ENCODE assay signal across 8 cellular contexts in the genomic region with DNA sequence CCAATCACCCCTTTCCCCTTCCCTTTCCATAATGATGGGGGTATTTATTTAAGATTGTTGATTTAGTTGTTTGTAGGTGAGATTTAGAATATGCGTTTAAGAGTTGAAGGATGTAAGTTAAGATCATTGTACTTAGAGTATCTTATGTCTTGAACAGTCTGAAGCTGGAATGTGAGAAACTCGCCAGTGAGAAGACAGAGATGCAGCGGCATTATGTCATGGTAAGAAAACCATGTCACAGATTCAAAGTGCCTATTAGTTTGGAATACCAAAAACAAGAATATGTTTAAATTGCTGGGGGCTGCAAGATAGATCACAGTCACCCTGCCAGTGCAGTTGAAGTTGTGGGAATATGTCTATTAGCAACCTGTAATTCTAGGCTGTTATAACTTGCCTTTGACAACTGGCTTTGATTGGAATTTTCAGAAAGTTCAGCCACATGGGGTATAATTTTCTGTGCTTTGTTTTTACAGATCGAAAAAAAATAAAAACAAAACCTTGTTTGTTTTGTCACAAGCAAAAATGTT. TPM values are rescaled to one million over a fixed set of nuclear protein-coding genes. Genes with fewer than 3 reads are reported as not detected.
A peak's percentile ranks its signal among the peaks of the same experiment; 100 is the strongest.
DNase-seq lines count a peak whose midpoint lies in the region; ATAC-seq and TF ChIP-seq lines count a peak whose summit lies in the region.

No MANE protein-coding gene starts in this region.

- H3K27ac Mint-ChIP-seq in activated CD8-positive, alpha-beta T cell treated with anti-CD3 and anti-CD28 coated beads, Interleukin-2, amount 10 ng/mL, durations not matched to agents 7 days and 5 days, result no peak overlapping the region
- no peak overlapping the region for H3K27ac Mint-ChIP-seq in activated CD8-positive, alpha-beta T cell treated with anti-CD3 and anti-CD28 coated beads for 36 hours
- H3K27ac Mint-ChIP-seq in activated naive CD8-positive, alpha-beta T cell treated with anti-CD3 and anti-CD28 coated beads for 36 hours, result no peak overlapping the region
- H3K27ac Mint-ChIP-seq in immature natural killer cell, result peak overlapping the region; percentile 91 to 98 (median 93)
- H3K27ac Mint-ChIP-seq in stimulated activated memory B cell treated with anti-CD40 and anti-IgM and Interleukin-4, amounts not matched to agents 10 μg/mL and 1 μg/mL and 100 μg/mL, for 72 hours, result no peak overlapping the region

- intact Hi-C loops in activated CD8-positive, alpha-beta T cell treated with anti-CD3 and anti-CD28 coated beads for 36 hours (cut with micrococcal nuclease), result loop anchor here (5.0 to 10.0 kb wide), 3 partner anchors 97 to 240 kb away; no protein-coding TSS in a partner anchor

- H3K4me1 Mint-ChIP-seq in activated CD8-positive, alpha-beta T cell treated with anti-CD3 and anti-CD28 coated beads, Interleukin-2, amount 10 ng/mL, durations not matched to agents 7 days and 5 days (ENCODE audit: low read depth), result peaks cover 52% of the 10 kb centered on the region
- H3K4me1 Mint-ChIP-seq in activated CD8-positive, alpha-beta T cell treated with anti-CD3 and anti-CD28 coated beads for 36 hours (ENCODE audit: low read depth), result peaks cover 54% of the 10 kb centered on the region
- H3K4me1 Mint-ChIP-seq in activated naive CD8-positive, alpha-beta T cell treated with anti-CD3 and anti-CD28 coated beads for 36 hours, result peaks cover 53% of the 10 kb centered on the region
- H3K4me1 Mint-ChIP-seq in immature natural killer cell, result peaks cover 59 to 71% of the 10 kb centered on the region in 2 donors
- H3K4me1 Mint-ChIP-seq in stimulated activated memory B cell treated with anti-CD40 and anti-IgM and Interleukin-4, amounts not matched to agents 10 μg/mL and 1 μg/mL and 100 μg/mL, for 72 hours, result peaks cover 65% of the 10 kb centered on the region

- POLR2A ChIA-PET in activated CD8-positive, alpha-beta T cell treated with anti-CD3 and anti-CD28 coated beads, Interleukin-2, amount 10 ng/mL, durations not matched to agents 7 days and 5 days (lab: Charles Lee), result interaction anchor here (0.8 kb wide), 1 partner anchor 223 kb away, joined by 3 read pairs; no protein-coding TSS in a partner anchor
- POLR2A ChIA-PET in activated CD8-positive, alpha-beta T cell treated with anti-CD3 and anti-CD28 coated beads for 36 hours (lab: Charles Lee), result interaction anchor here (0.6 kb wide), 1 partner anchor 147 kb away, joined by 3 read pairs; no protein-coding TSS in a partner anchor

- H3K36me3 Mint-ChIP-seq in activated CD8-positive, alpha-beta T cell treated with anti-CD3 and anti-CD28 coated beads, Interleukin-2, amount 10 ng/mL, durations not matched to agents 7 days and 5 days (ENCODE audit: low read depth), result peaks cover 44% of the 10 kb centered on the region
- peaks cover 23% of the 10 kb centered on the region for H3K36me3 Mint-ChIP-seq in activated CD8-positive, alpha-beta T cell treated with anti-CD3 and anti-CD28 coated beads for 36 hours (ENCODE audit: low read depth)
- peaks cover 38% of the 10 kb centered on the region for H3K36me3 Mint-ChIP-seq in activated naive CD8-positive, alpha-beta T cell treated with anti-CD3 and anti-CD28 coated beads for 36 hours
- H3K36me3 Mint-ChIP-seq in immature natural killer cell, result peaks cover 0 to 5% (median 0%) of the 10 kb centered on the region in 3 donors
- peaks cover 30% of the 10 kb centered on the region for H3K36me3 Mint-ChIP-seq in stimulated activated memory B cell treated with anti-CD40 and anti-IgM and Interleukin-4, amounts not matched to agents 10 μg/mL and 1 μg/mL and 100 μg/mL, for 72 hours

- TF ChIP-seq CTCF in activated CD8-positive, alpha-beta T cell treated with anti-CD3 and anti-CD28 coated beads for 36 hours (IDR thresholded peaks at IDR 0.05), result no peak

- H3K27me3 Mint-ChIP-seq in activated CD8-positive, alpha-beta T cell treated with anti-CD3 and anti-CD28 coated beads, Interleukin-2, amount 10 ng/mL, durations not matched to agents 7 days and 5 days (ENCODE audit: low read depth), result peaks cover 2% of the 10 kb centered on the region
- no peaks in the 10 kb centered on the region for H3K27me3 Mint-ChIP-seq in activated CD8-positive, alpha-beta T cell treated with anti-CD3 and anti-CD28 coated beads for 36 hours
- H3K27me3 Mint-ChIP-seq in activated naive CD8-positive, alpha-beta T cell treated with anti-CD3 and anti-CD28 coated beads for 36 hours, result no peaks in the 10 kb centered on the region
- peaks cover 11 to 25% (median 13%) of the 10 kb centered on the region in 3 donors for H3K27me3 Mint-ChIP-seq in immature natural killer cell (ENCODE audit: low read depth in 3 of 3)
- H3K27me3 Mint-ChIP-seq in stimulated activated memory B cell treated with anti-CD40 and anti-IgM and Interleukin-4, amounts not matched to agents 10 μg/mL and 1 μg/mL and 100 μg/mL, for 72 hours, result no peaks in the 10 kb centered on the region

- DNase-seq in activated CD8-positive, alpha-beta T cell treated with anti-CD3 and anti-CD28 coated beads, Interleukin-2, amount 10 ng/mL, durations not matched to agents 7 days and 5 days, result no peak
- no peak for DNase-seq in activated CD8-positive, alpha-beta T cell treated with anti-CD3 and anti-CD28 coated beads for 36 hours
- DNase-seq in activated naive CD8-positive, alpha-beta T cell treated with anti-CD3 and anti-CD28 coated beads for 36 hours, result no peak
- DNase-seq in immature natural killer cell, result no peak
- no peak for DNase-seq in NCI-H1436 treated with DMSO at 0.1 percent for 48 hours (lab: John Stamatoyannopoulos, UW)
- DNase-seq in NCI-H128 (lab: John Stamatoyannopoulos, UW; ENCODE audit: unreplicated experiment), result no peak
- no peak for DNase-seq in DMS79 treated with DMSO at 0.1 percent for 48 hours (lab: John Stamatoyannopoulos, UW)

- no peak for ATAC-seq in activated CD8-positive, alpha-beta T cell treated with anti-CD3 and anti-CD28 coated beads, Interleukin-2, amount 10 ng/mL, durations not matched to agents 7 days and 5 days
- no peak for ATAC-seq in activated CD8-positive, alpha-beta T cell treated with anti-CD3 and anti-CD28 coated beads for 36 hours
- no peak for ATAC-seq in stimulated activated memory B cell treated with anti-CD40 and anti-IgM and Interleukin-4, amounts not matched to agents 10 μg/mL and 1 μg/mL and 100 μg/mL, for 72 hours

- peak overlapping the region; percentile 87 for H3K4me3 Mint-ChIP-seq in activated CD8-positive, alpha-beta T cell treated with anti-CD3 and anti-CD28 coated beads, Interleukin-2, amount 10 ng/mL, durations not matched to agents 7 days and 5 days
- no peak overlapping the region for H3K4me3 Mint-ChIP-seq in activated CD8-positive, alpha-beta T cell treated with anti-CD3 and anti-CD28 coated beads for 36 hours
- H3K4me3 Mint-ChIP-seq in activated naive CD8-positive, alpha-beta T cell treated with anti-CD3 and anti-CD28 coated beads for 36 hours, result peak overlapping the region; percentile 95
- H3K4me3 Mint-ChIP-seq in immature natural killer cell, result peak overlapping the region; percentile 91 to 98 (median 93)
- H3K4me3 Mint-ChIP-seq in stimulated activated memory B cell treated with anti-CD40 and anti-IgM and Interleukin-4, amounts not matched to agents 10 μg/mL and 1 μg/mL and 100 μg/mL, for 72 hours, result peak overlapping the region; percentile 89

- CTCF ChIA-PET in activated CD8-positive, alpha-beta T cell treated with anti-CD3 and anti-CD28 coated beads, Interleukin-2, amount 10 ng/mL, durations not matched to agents 7 days and 5 days (lab: Charles Lee), result no interaction called here
- CTCF ChIA-PET in activated CD8-positive, alpha-beta T cell treated with anti-CD3 and anti-CD28 coated beads for 36 hours (lab: Charles Lee), result no interaction called here

- no peaks in the 10 kb centered on the region for H3K9me3 Mint-ChIP-seq in activated CD8-positive, alpha-beta T cell treated with anti-CD3 and anti-CD28 coated beads, Interleukin-2, amount 10 ng/mL, durations not matched to agents 7 days and 5 days (ENCODE audit: insufficient read depth)
- no peaks in the 10 kb centered on the region for H3K9me3 Mint-ChIP-seq in activated CD8-positive, alpha-beta T cell treated with anti-CD3 and anti-CD28 coated beads for 36 hours
- H3K9me3 Mint-ChIP-seq in activated naive CD8-positive, alpha-beta T cell treated with anti-CD3 and anti-CD28 coated beads for 36 hours, result no peaks in the 10 kb centered on the region
- peaks cover 0 to 3% (median 0%) of the 10 kb centered on the region in 6 donors for H3K9me3 Mint-ChIP-seq in immature natural killer cell
- no peaks in the 10 kb centered on the region for H3K9me3 Mint-ChIP-seq in stimulated activated memory B cell treated with anti-CD40 and anti-IgM and Interleukin-4, amounts not matched to agents 10 μg/mL and 1 μg/mL and 100 μg/mL, for 72 hours

RNA-seq across cellular contexts. Expression of a gene that starts 3.0 kb away (rescaled TPM):
- 10 to 100 TPM; 47.7 to 51.8 TPM for total RNA-seq in activated CD8-positive, alpha-beta T cell treated with anti-CD3 and anti-CD28 coated beads, Interleukin-2, amount 10 ng/mL, durations not matched to agents 7 days and 5 days
- total RNA-seq in activated CD8-positive, alpha-beta T cell treated with anti-CD3 and anti-CD28 coated beads for 36 hours, result 10 to 100 TPM; 30.8 to 31.9 TPM
- total RNA-seq in activated naive CD8-positive, alpha-beta T cell treated with anti-CD3 and anti-CD28 coated beads for 36 hours, result 10 to 100 TPM; 30.1 to 35.3 TPM
- 10 to 100 TPM; 38.0 to 41.4 (median 38.1) TPM for polyA plus RNA-seq in immature natural killer cell

Comparison
In these comparisons a context has a peak if more than half of its experiments do, and no peak if none do; other contexts are left out.
1. H3K27ac Mint-ChIP-seq: peak in immature natural killer cell (6 of 6); none in activated CD8-positive, alpha-beta T cell treated with anti-CD3 and anti-CD28 coated beads, Interleukin-2, amount 10 ng/mL, durations not matched to agents 7 days and 5 days (single experiment), activated CD8-positive, alpha-beta T cell treated with anti-CD3 and anti-CD28 coated beads for 36 hours (single experiment), activated naive CD8-positive, alpha-beta T cell treated with anti-CD3 and anti-CD28 coated beads for 36 hours (single experiment) and stimulated activated memory B cell treated with anti-CD40 and anti-IgM and Interleukin-4, amounts not matched to agents 10 μg/mL and 1 μg/mL and 100 μg/mL, for 72 hours (single experiment).